Comparison of ENCODE assay signal across 8 cellular contexts in genomic region chr19:12400618-12401502, GRCh38. TPM values are rescaled to one million over a fixed set of nuclear protein-coding genes. Genes with fewer than 3 reads are reported as not detected.
A peak's percentile ranks its signal among the peaks of the same experiment; 100 is the strongest.
DNase-seq lines count a peak whose midpoint lies in the region; ATAC-seq, FAIRE-seq and TF ChIP-seq lines count a peak whose summit lies in the region.

Gene ZNF799, minus strand, starts transcription at chr19:12401271. Its CDS starts 201 bp downstream, at chr19:12401070.

- no peak for FAIRE-seq in urothelium cell line (lab: Jason Lieb, UNC)

- intact Hi-C loops in psoas muscle (cut with DNase I), result loop anchor here in 1 of 2 donors (5.0 to 10.0 kb wide), 4 partner anchors 34 to 154 kb away; partner anchors contain the start of genes ZNF442, ZNF443 and ZNF564

- peaks cover 0 to 8% of the 10 kb centered on the region in 2 donors for H3K4me1 ChIP-seq in right atrium auricular region
- no peaks in the 10 kb centered on the region for H3K4me1 ChIP-seq in psoas muscle

- 0 to 1% (median 0%) methylated on average over 64 to 71 of the region's 71 CpGs for WGBS in psoas muscle, 3 donors

- H3K9me3 ChIP-seq in right atrium auricular region (no peaks in the 10 kb centered on the region), psoas muscle (no peaks in the 10 kb centered on the region)

- H3K27ac ChIP-seq in right atrium auricular region (peak within 1 kb of the TSS; percentile 85 to 90), psoas muscle (peak within 1 kb of the TSS; percentile 84)

- DNase-seq in NCI-H1436 treated with DMSO at 0.1 percent for 48 hours (lab: John Stamatoyannopoulos, UW), result peak; percentile 88
- DNase-seq in T-helper 1 cell, result peak; percentile 57 to 86 (median 72)
- peak; percentile 28 to 98 (median 93) for DNase-seq in amygdala (lab: John Stamatoyannopoulos, UW)
- DNase-seq in right atrium auricular region (ENCODE audit: low spot score), result peak; percentile 99
- DNase-seq in psoas muscle, result peak; percentile 98
- DNase-seq in urothelium cell line (ENCODE audit: low spot score), result peak; percentile 80

- peak; percentile 79 for ATAC-seq in HG02840 (IDR thresholded peaks at IDR 0.05; ENCODE audit: low FRiP score, unreplicated experiment)
- ATAC-seq in psoas muscle, result peak; percentile 99

- peak within 1 kb of the TSS; percentile 91 for H3K4me3 ChIP-seq in GM12875 (ENCODE audit: low read depth, low read length)
- peak within 1 kb of the TSS; percentile 62 to 84 for H3K4me3 ChIP-seq in right atrium auricular region
- peak within 1 kb of the TSS; percentile 85 for H3K4me3 ChIP-seq in psoas muscle

- H3K36me3 ChIP-seq in right atrium auricular region, result no peaks in the 10 kb centered on the region
- H3K36me3 ChIP-seq in psoas muscle (ENCODE audit: insufficient read depth in 1 of 2, low read depth in 1 of 2), result no peaks in the 10 kb centered on the region

- TF ChIP-seq CTCF in GM12875 (IDR thresholded peaks at IDR 0.05; ENCODE audit: borderline replicate concordance, insufficient read depth, low read depth, low read length), result 0 out of 2 replicates have a peak, but pooled peaks have one; percentile 15
- peak in 1 of 2 donors; percentile 39 for TF ChIP-seq CTCF in right atrium auricular region (IDR thresholded peaks at IDR 0.05)
- TF ChIP-seq CTCF in psoas muscle (IDR thresholded peaks at IDR 0.05), result no peak

- no peaks in the 10 kb centered on the region for H3K27me3 ChIP-seq in right atrium auricular region
- H3K27me3 ChIP-seq in psoas muscle (ENCODE audit: insufficient read depth in 3 of 3, low read length in 2 of 3), result no peaks in the 10 kb centered on the region

RNA-seq across cellular contexts. Expression of gene ZNF799, which starts in this region (rescaled TPM):
- total RNA-seq in right atrium auricular region, result 1 to 10 TPM; 2.0 to 2.2 TPM
- total RNA-seq in psoas muscle, result 1 to 10 TPM; 1.9 TPM
- polyA plus RNA-seq in psoas muscle, result 1 to 10 TPM; 1.7 to 3.4 (median 2.3) TPM

Comparison
In these comparisons a context has a peak if more than half of its experiments do, and no peak if none do; other contexts are left out.
1. Peak in every context shown above with its lines: DNase-seq, ATAC-seq, H3K4me3 ChIP-seq and H3K27ac ChIP-seq.